Comparison of ENCODE assay signal across 8 cellular contexts in the genomic region with DNA sequence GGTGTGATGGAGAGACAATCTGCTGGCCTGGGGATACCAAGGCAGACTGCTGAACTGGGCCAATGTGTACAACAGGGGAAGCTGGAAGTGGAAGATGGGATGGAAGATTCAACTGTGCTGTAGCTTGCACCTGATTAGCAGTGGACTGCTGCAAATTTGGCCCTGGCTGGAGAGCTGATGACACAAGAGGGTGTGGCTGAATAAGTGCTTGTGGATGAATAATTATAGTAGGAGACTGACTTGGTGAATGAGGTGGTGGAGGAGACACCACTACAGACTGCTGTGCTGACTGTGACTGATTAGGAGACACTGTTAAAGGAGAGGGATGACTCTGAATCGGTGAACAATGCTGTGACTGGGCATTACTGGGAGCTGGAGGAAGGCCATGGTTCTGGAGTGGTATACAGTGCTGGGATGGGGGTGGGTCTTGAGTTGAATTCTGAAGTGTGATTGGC. TPM values are rescaled to one million over a fixed set of nuclear protein-coding genes. Genes with fewer than 3 reads are reported as not detected.
DNase-seq lines count a peak whose midpoint lies in the region; ATAC-seq, FAIRE-seq and TF ChIP-seq lines count a peak whose summit lies in the region.

No MANE protein-coding gene starts in this region.

- H3K27ac Mint-ChIP-seq in CD4-positive, alpha-beta memory T cell: peak overlapping the region; percentile 20 to 90 (median 75)

- H3K9me3 Mint-ChIP-seq in CD4-positive, alpha-beta memory T cell: peaks cover 0 to 5% (median under 1%) of the 10 kb centered on the region in 8 donors

- no peak for DNase-seq in CD4-positive, alpha-beta memory T cell
- no peak for DNase-seq in RWPE2 (ENCODE audit: low spot score)
- DNase-seq in kidney tubule cell (ENCODE audit: low spot score): peak; percentile 53
- DNase-seq in kidney: no peak
- no peak for DNase-seq in NCI-H524 (lab: John Stamatoyannopoulos, UW)
- no peak for DNase-seq in epidermal melanocyte (ENCODE audit: insufficient read length, low spot score)

- TF ChIP-seq CTCF in RWPE2 (IDR thresholded peaks at IDR 0.05; ENCODE audit: poor library complexity, severe bottlenecking) (no peak), kidney (IDR thresholded peaks at IDR 0.05; ENCODE audit: borderline replicate concordance, extremely low read depth, insufficient read depth) (no peak)

- peak overlapping the region in 6 of 8 donors; percentile 36 to 71 (median 63) for H3K4me3 Mint-ChIP-seq in CD4-positive, alpha-beta memory T cell

- CTCF ChIA-PET in CD4-positive, alpha-beta memory T cell (lab: Charles Lee; ENCODE audit: partially characterized antibody): interaction anchor here (1.1 kb wide), 1 partner anchor 11 kb away, joined by 3 read pairs; no protein-coding TSS in a partner anchor

- no peaks in the 10 kb centered on the region for H3K27me3 Mint-ChIP-seq in CD4-positive, alpha-beta memory T cell

- FAIRE-seq in kidney (lab: Jason Lieb, UNC): no peak

- intact Hi-C loops in CD4-positive, alpha-beta memory T cell (cut with micrococcal nuclease): no loop called here
- intact Hi-C loops in kidney (cut with DNase I): no loop called here

- peaks cover 23% of the 10 kb centered on the region for H3K4me1 ChIP-seq in CD4-positive, alpha-beta memory T cell (ENCODE audit: insufficient read depth, low read length)
- no peaks in the 10 kb centered on the region for H3K4me1 ChIP-seq in RWPE2 (ENCODE audit: insufficient read depth, poor library complexity, severe bottlenecking)
- peaks cover 0 to 2% of the 10 kb centered on the region in 2 donors for H3K4me1 ChIP-seq in kidney (ENCODE audit: control insufficient read depth in 1 of 2, insufficient read depth in 1 of 2, low read depth in 1 of 2, low read length in 2 of 2)

- H3K4me1 Mint-ChIP-seq in CD4-positive, alpha-beta memory T cell: peaks cover 19 to 25% (median 22%) of the 10 kb centered on the region in 4 donors

- no peak overlapping the region for H3K27ac ChIP-seq in CD4-positive, alpha-beta memory T cell (ENCODE audit: low read depth, low read length)
- H3K27ac ChIP-seq in RWPE2 (ENCODE audit: poor library complexity, severe bottlenecking) (no peak overlapping the region), kidney (ENCODE audit: low read depth in 2 of 2, low read length in 2 of 2) (no peak overlapping the region)

- H3K9me3 ChIP-seq in CD4-positive, alpha-beta memory T cell (ENCODE audit: control insufficient read depth in 1 of 2, low read length in 2 of 2): peaks cover 0 to 5% of the 10 kb centered on the region in 2 donors
- H3K9me3 ChIP-seq in RWPE2 (ENCODE audit: severe bottlenecking): no peaks in the 10 kb centered on the region
- peaks cover 0 to 4% of the 10 kb centered on the region in 2 donors for H3K9me3 ChIP-seq in kidney (ENCODE audit: control insufficient read depth in 1 of 2, low read length in 2 of 2)

- H3K4me3 ChIP-seq in CD4-positive, alpha-beta memory T cell (ENCODE audit: low read length in 2 of 2): no peak overlapping the region
- H3K4me3 ChIP-seq in RWPE2 (ENCODE audit: severe bottlenecking): no peak overlapping the region
- H3K4me3 ChIP-seq in kidney (ENCODE audit: low read length in 2 of 2): no peak overlapping the region

- peaks cover 39 to 57% of the 10 kb centered on the region in 2 donors for H3K36me3 Mint-ChIP-seq in CD4-positive, alpha-beta memory T cell

- H3K27me3 ChIP-seq in CD4-positive, alpha-beta memory T cell (ENCODE audit: insufficient read depth, low read length): no peaks in the 10 kb centered on the region
- no peaks in the 10 kb centered on the region for H3K27me3 ChIP-seq in RWPE2 (ENCODE audit: insufficient read depth, poor library complexity, severe bottlenecking)

- POLR2A ChIA-PET in CD4-positive, alpha-beta memory T cell (lab: Charles Lee; ENCODE audit: partially characterized antibody): no interaction called here

- H3K9ac ChIP-seq in kidney (ENCODE audit: low read length in 2 of 2): no peak overlapping the region

- peak; percentile 37 for ATAC-seq in GM19025 (IDR thresholded peaks at IDR 0.05; ENCODE audit: low read depth, unreplicated experiment)
- peak; percentile 44 for ATAC-seq in HG03097 (IDR thresholded peaks at IDR 0.05; ENCODE audit: low FRiP score, unreplicated experiment)
- peak; percentile 55 for ATAC-seq in RWPE2 (ENCODE audit: low read depth)

- peaks cover 33% of the 10 kb centered on the region for H3K36me3 ChIP-seq in CD4-positive, alpha-beta memory T cell (ENCODE audit: insufficient read depth, low read length)
- peaks cover 83% of the 10 kb centered on the region for H3K36me3 ChIP-seq in RWPE2 (ENCODE audit: low read depth)
- peaks cover 14 to 26% of the 10 kb centered on the region in 2 donors for H3K36me3 ChIP-seq in kidney (ENCODE audit: control insufficient read depth in 1 of 2, insufficient read depth in 2 of 2, low read length in 2 of 2)

RNA-seq across cellular contexts. Expression of a gene that starts 52.5 kb away (rescaled TPM):
- 100 to 1,000 TPM; 168 to 173 TPM for total RNA-seq in CD4-positive, alpha-beta memory T cell
- 10 to 100 TPM; 29.2 to 64.6 TPM for polyA plus RNA-seq in CD4-positive, alpha-beta memory T cell
- total RNA-seq in kidney: 85.6 TPM
- 3.6 TPM for polyA plus RNA-seq in kidney (ENCODE audit: insufficient read depth, low read depth, low replicate concordance)
